In genomic region chr9:101399641-101399965, GRCh38 we compare ENCODE assay signal across 8 cellular contexts. TPM values are rescaled to one million over a fixed set of nuclear protein-coding genes. Genes with fewer than 3 reads are reported as not detected.
DNase-seq lines count a peak whose midpoint lies in the region; ATAC-seq and TF ChIP-seq lines count a peak whose summit lies in the region.

No MANE protein-coding gene starts in this region.

- DNase-seq in AG04449 (ENCODE audit: low read depth, low spot score) (no peak), body of pancreas (no peak), mesothelial cell of epicardium (ENCODE audit: low spot score in 2 of 2, unreplicated experiment in 2 of 2) (no peak), DMS79 (lab: John Stamatoyannopoulos, UW) (no peak), NCI-H128 (lab: John Stamatoyannopoulos, UW; ENCODE audit: unreplicated experiment) (no peak), GM19240 (ENCODE audit: insufficient read length, low spot score) (no peak)
- no peak for DNase-seq in Jurkat, Clone E6-1 (ENCODE audit: low read depth, low spot score)

- H3K27ac ChIP-seq in body of pancreas = peak overlapping the region; percentile 16 to 90 (median 86)

- no peak for ATAC-seq in body of pancreas
- no peak for ATAC-seq in HG03139 (IDR thresholded peaks at IDR 0.05; ENCODE audit: unreplicated experiment)

- H3K27me3 Mint-ChIP-seq in mesothelial cell of epicardium (ENCODE audit: low read depth) = no peaks in the 10 kb centered on the region

- TF ChIP-seq POLR2A in body of pancreas (IDR thresholded peaks at IDR 0.05) = no peak

- peak overlapping the region; percentile 99 for H3K27ac Mint-ChIP-seq in mesothelial cell of epicardium

- H3K4me1 ChIP-seq in body of pancreas = peaks cover 70% of the 10 kb centered on the region

- no peaks in the 10 kb centered on the region for H3K27me3 ChIP-seq in body of pancreas

- CTCF ChIA-PET in AG04449 (lab: Yijun Ruan, JAX) = interaction anchor here (1.0 to 4.5 kb wide), 3 partner anchors 11 to 59 kb away, joined by 3 to 28 read pairs (median 3); no protein-coding TSS in a partner anchor

- H3K9me3 ChIP-seq in body of pancreas = peaks cover 0 to 7% (median 0%) of the 10 kb centered on the region in 3 donors

- H3K36me3 ChIP-seq in body of pancreas (replicated peaks in 1 of 2; ENCODE audit: insufficient read depth in 1 of 2, low read depth in 2 of 2) = peaks cover 14 to 28% of the 10 kb centered on the region in 2 donors

- H3K4me1 Mint-ChIP-seq in mesothelial cell of epicardium = peaks cover 33% of the 10 kb centered on the region

- H3K4me3 ChIP-seq in AG04449 (ENCODE audit: low read depth, low read length) = peak overlapping the region; percentile 72
- peak overlapping the region; percentile 91 for H3K4me3 ChIP-seq in Jurkat, Clone E6-1 (ENCODE audit: low read length)
- peak overlapping the region; percentile 57 to 89 for H3K4me3 ChIP-seq in body of pancreas

- no peak for TF ChIP-seq CTCF in AG04449 (IDR thresholded peaks at IDR 0.05; ENCODE audit: insufficient read depth, low read length, missing control alignments)
- no peak for TF ChIP-seq CTCF in body of pancreas (IDR thresholded peaks at IDR 0.05)
- TF ChIP-seq CTCF in mesothelial cell of epicardium (IDR thresholded peaks at IDR 0.05; ENCODE audit: unreplicated experiment) = no peak

- 0% methylated on average over 2 of the region's 2 CpGs for WGBS in body of pancreas, 2 donors

- POLR2A ChIA-PET in AG04449 (lab: Yijun Ruan, JAX) = no interaction called here

- H3K9me3 Mint-ChIP-seq in mesothelial cell of epicardium = peaks cover 50% of the 10 kb centered on the region

- H3K4me3 Mint-ChIP-seq in mesothelial cell of epicardium = peak overlapping the region; percentile 96

- H3K36me3 Mint-ChIP-seq in mesothelial cell of epicardium = peaks cover 67% of the 10 kb centered on the region

- intact Hi-C loops in body of pancreas (cut with DNase I) = no loop called here

RNA-seq across cellular contexts. Expression of gene ZNF189, which starts 1.0 kb away (rescaled TPM):
- 8.9 TPM for polyA plus RNA-seq in Jurkat, Clone E6-1 (2012; ENCODE audit: insufficient read depth, insufficient read length)
- total RNA-seq in body of pancreas (10 to 100 TPM; 25.1 to 25.2 TPM), mesothelial cell of epicardium (29.4 to 32.1 TPM (median 30.1 TPM) in 3 replicates)

RNA-seq across cellular contexts. Expression of gene MRPL50, which starts 1.2 kb away (rescaled TPM):
- polyA plus RNA-seq in Jurkat, Clone E6-1 (2012; ENCODE audit: insufficient read depth, insufficient read length) = 14.2 TPM
- total RNA-seq in body of pancreas (1 to 10 TPM; 3.6 to 7.3 TPM), mesothelial cell of epicardium (9.5 to 11.0 TPM (median 10.2 TPM) in 3 replicates)

RNA-seq across cellular contexts. Expression of gene BAAT, which starts 14.8 kb away (rescaled TPM):
- polyA plus RNA-seq in Jurkat, Clone E6-1 (2012; ENCODE audit: insufficient read depth, insufficient read length) = not detected
- total RNA-seq in body of pancreas (1 to 10 TPM; 1.0 to 2.6 TPM), mesothelial cell of epicardium (0.07 TPM in 2 of 3 replicates, not detected in the other)

RNA-seq across cellular contexts. Expression of gene ALDOB, which starts 36.0 kb away (rescaled TPM):
- not detected for polyA plus RNA-seq in Jurkat, Clone E6-1 (2012; ENCODE audit: insufficient read depth, insufficient read length)
- total RNA-seq in body of pancreas = 10 to 100 TPM; 23.4 to 86.6 TPM
- total RNA-seq in mesothelial cell of epicardium = not detected in 3 replicates
